Comparison of ENCODE assay signal across 13 cellular contexts in genomic region chr1:233905416-233906051, GRCh38. TPM values are rescaled to one million over a fixed set of nuclear protein-coding genes. Genes with fewer than 3 reads are reported as not detected.
DNase-seq lines count a peak whose midpoint lies in the region; ATAC-seq and TF ChIP-seq lines count a peak whose summit lies in the region.
"Had no signal": no experiment of that assay in that cellular context is flagged by ENCODE, and none has a peak within 500 bp of the region (broad histone marks: within the 10 kb centered on the region; RNA-seq: fewer than 3 reads in every experiment).

No MANE protein-coding gene starts in this region.

- H2AFZ ChIP-seq in neural cell (ENCODE audit: low read depth, low read length) (peak overlapping the region; percentile 24), OCI-LY7 (ENCODE audit: low read length) (no peak overlapping the region)

- H3K9ac ChIP-seq in neural cell (ENCODE audit: low read length): peak overlapping the region; percentile 71

- CTCF ChIA-PET in RWPE1 (lab: Yijun Ruan, JAX): interaction anchor here (0.6 to 1.2 kb wide), 6 partner anchors 8 to 219 kb away, joined by 3 to 4 read pairs (median 3); no protein-coding TSS in a partner anchor
- CTCF ChIA-PET in OCI-LY7 (lab: Charles Lee; ENCODE audit: unreplicated experiment): no interaction called here

- H3K79me2 ChIP-seq in neural cell (replicated peaks; ENCODE audit: insufficient read depth, low read length) (peaks cover 13% of the 10 kb centered on the region), OCI-LY7 (ENCODE audit: insufficient read depth, low read depth, low read length) (no peaks in the 10 kb centered on the region)

- no peaks in the 10 kb centered on the region for H3K9me2 ChIP-seq in neural cell (ENCODE audit: insufficient read depth, low read length)
- H3K9me2 ChIP-seq in OCI-LY7 (ENCODE audit: insufficient read depth, low read length): no peaks in the 10 kb centered on the region

- H3K27ac ChIP-seq in RWPE1: peak overlapping the region; percentile 57
- H3K27ac ChIP-seq in neural cell (ENCODE audit: low read length): no peak overlapping the region
- H3K27ac ChIP-seq in OCI-LY7 (ENCODE audit: low read depth, low read length, poor library complexity, severe bottlenecking): no peak overlapping the region
- H3K27ac ChIP-seq: neutrophil had no signal

- H3K27me3 ChIP-seq in neural cell (ENCODE audit: insufficient read depth, low read depth, low read length): peaks cover 29% of the 10 kb centered on the region

- H3F3A ChIP-seq in neural cell (ENCODE audit: insufficient read depth, low read length, poor library complexity, severe bottlenecking): peaks cover 5% of the 10 kb centered on the region

- intact Hi-C loops in OCI-LY7 (cut with micrococcal nuclease; ENCODE audit: unreplicated experiment): no loop called here

- H3K4me2 ChIP-seq in neural cell (ENCODE audit: low read length) (peak overlapping the region; percentile 46), OCI-LY7 (ENCODE audit: low read length) (no peak overlapping the region)

- TF ChIP-seq CTCF in RWPE1 (conservative IDR thresholded peaks at IDR 0.05; ENCODE audit: low read depth) (no peak), epithelial cell of proximal tubule (conservative IDR thresholded peaks at IDR 0.05; ENCODE audit: low read depth, low read length) (no peak), neural cell (IDR thresholded peaks at IDR 0.05; ENCODE audit: poor library complexity, severe bottlenecking) (no peak), OCI-LY7 (conservative IDR thresholded peaks at IDR 0.05; ENCODE audit: low read length) (no peak)

- no peak for TF ChIP-seq RAD21 in neural cell (conservative IDR thresholded peaks at IDR 0.05)

- no peaks in the 10 kb centered on the region for H3K4me1 ChIP-seq in OCI-LY7 (ENCODE audit: insufficient read depth, low read length, poor library complexity, severe bottlenecking)
- H3K4me1 ChIP-seq: BE2C had no signal

- H3K4me3 ChIP-seq in epithelial cell of proximal tubule (ENCODE audit: low read depth, low read length): peak overlapping the region; percentile 68
- peak overlapping the region; percentile 86 for H3K4me3 ChIP-seq in neural cell (ENCODE audit: low read length)
- no peak overlapping the region for H3K4me3 ChIP-seq in OCI-LY7 (ENCODE audit: low read depth, low read length, poor library complexity, severe bottlenecking)

- no TSS peak for BruUV-seq in OCI-LY7 (replicated peaks; lab: Mats Ljungman, UMichigan)

- ATAC-seq in GM18858 (IDR thresholded peaks at IDR 0.05; ENCODE audit: unreplicated experiment): no peak
- ATAC-seq in GM19467 (IDR thresholded peaks at IDR 0.05; ENCODE audit: unreplicated experiment): no peak

- no peaks in the 10 kb centered on the region for H3K9me3 ChIP-seq in neural cell (ENCODE audit: low read length)
- no peaks in the 10 kb centered on the region for H3K9me3 ChIP-seq in OCI-LY7 (ENCODE audit: low read length)
- H3K9me3 ChIP-seq: BE2C, neutrophil had no signal

- DNase-seq in Daoy (ENCODE audit: low read depth): peak; percentile 38
- no peak for DNase-seq in RWPE1 (ENCODE audit: low spot score)
- no peak for DNase-seq in epithelial cell of proximal tubule (ENCODE audit: low read depth)
- DNase-seq in activated CD4-positive, alpha-beta T cell treated with anti-CD3 and anti-CD28 coated beads, Interleukin-2, amount 50 U/mL, for 4 hours: no peak
- no peak for DNase-seq in OCI-LY7 (ENCODE audit: low spot score)
- DNase-seq: Kasumi-1; stimulated activated CD4-positive, alpha-beta T cell treated with anti-CD3 and anti-CD28 coated beads, Interleukin-4, amount 100 ng/mL, for 24 hours had no signal

- TF ChIP-seq EP300 in neural cell (conservative IDR thresholded peaks at IDR 0.05; ENCODE audit: poor library complexity, severe bottlenecking): no peak

- H3K36me3 ChIP-seq in neural cell (ENCODE audit: insufficient read depth, low read length) (no peaks in the 10 kb centered on the region), OCI-LY7 (ENCODE audit: insufficient read depth, low read length) (no peaks in the 10 kb centered on the region)
- H3K36me3 ChIP-seq: BE2C, neutrophil had no signal

- no peaks in the 10 kb centered on the region for H4K20me1 ChIP-seq in neural cell (ENCODE audit: insufficient read depth)
- H4K20me1 ChIP-seq in OCI-LY7 (ENCODE audit: insufficient read depth, low read length): no peaks in the 10 kb centered on the region

- POLR2A ChIA-PET in RWPE1 (lab: Yijun Ruan, JAX; ENCODE audit: low non-redundant PET): no interaction called here
- POLR2A ChIA-PET in OCI-LY7 (lab: Charles Lee): no interaction called here

TF ChIP-seq in neural cell, 6 proteins besides CTCF, POLR2A, EP300 and RAD21:
- TF ChIP-seq MXI1 (conservative IDR thresholded peaks at IDR 0.05; ENCODE audit: poor library complexity, severe bottlenecking): no peak
- no peak for TF ChIP-seq SMC3 (conservative IDR thresholded peaks at IDR 0.05; ENCODE audit: poor library complexity)
- TF ChIP-seq REST (IDR thresholded peaks at IDR 0.05; ENCODE audit: borderline replicate concordance): no peak
- no peak for TF ChIP-seq EZH2 (IDR thresholded peaks at IDR 0.05; ENCODE audit: borderline replicate concordance, insufficient read depth, low read length, poor library complexity, severe bottlenecking)
- TF ChIP-seq POLR2AphosphoS5 (IDR thresholded peaks at IDR 0.05): no peak
- no peak for TF ChIP-seq TAF1 (IDR thresholded peaks at IDR 0.05; ENCODE audit: low read depth)

RNA-seq across cellular contexts. Expression of gene SLC35F3, which starts 1.1 kb away (rescaled TPM):
- 4.9 and 7.5 TPM in 2 replicates for total RNA-seq in Daoy (2014; rRNA removed; shearing (Covaris generic))
- total RNA-seq in epithelial cell of proximal tubule (1.6 and 2.2 TPM in 2 replicates), OCI-LY7 (2022) (not detected in 2 replicates)
- 13.9 and 14.8 TPM in 2 replicates for polyA plus RNA-seq in neural cell
- polyA minus RNA-seq in neural cell: 22.2 and 24.1 TPM in 2 replicates
- not detected in 2 replicates for total RNA-seq in OCI-LY7 (2014; rRNA removed; shearing (Covaris generic))
- total RNA-seq: H4 had no signal
